26 cellular contexts compared by ENCODE assay signal in the genomic region with DNA sequence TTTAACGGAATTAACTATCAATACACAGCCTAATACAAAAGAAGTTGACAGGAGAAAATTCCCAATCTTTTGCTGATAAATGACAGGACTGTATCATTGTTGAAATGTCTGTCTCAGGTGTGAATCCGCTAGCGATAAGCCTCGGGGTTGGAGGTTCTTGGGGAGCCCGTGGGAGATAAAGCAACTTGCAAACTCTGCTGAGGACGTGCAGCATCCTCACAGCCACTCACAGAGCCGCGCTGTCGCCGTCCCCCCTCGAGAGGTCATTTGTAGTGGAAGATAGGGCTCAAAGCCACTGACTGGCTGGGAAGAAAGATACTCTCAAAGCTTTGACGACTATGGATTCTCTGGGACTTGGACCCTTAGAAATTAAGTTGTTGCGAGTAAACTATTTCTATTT.
"Had no signal": no experiment of that assay in that cellular context is flagged by ENCODE, and none has a peak within 500 bp of the region (broad histone marks: within the 10 kb centered on the region; RNA-seq: fewer than 3 reads in every experiment).

No MANE protein-coding gene starts in this region.

- H3K4me1 ChIP-seq: ascending aorta, body of pancreas, SJSA1 had no signal

- H3K4me3 Mint-ChIP-seq: activated B cell treated with CpG ODN at 0.5 μM for 24 hours; activated CD4-positive, alpha-beta memory T cell treated with anti-CD3 and anti-CD28 coated beads, Interleukin-2, amount 10 ng/mL, durations not matched to agents 7 days and 5 days; activated CD4-positive, alpha-beta T cell treated with anti-CD3 and anti-CD28 coated beads, Interleukin-2, amount 10 ng/mL, durations not matched to agents 7 days and 5 days; activated naive CD4-positive, alpha-beta T cell treated with anti-CD3 and anti-CD28 coated beads for 36 hours; activated T-helper 17 cell treated with anti-CD3 and anti-CD28 coated beads, Interleukin-2, amount 50 U/mL, for 72 hours; T-helper 1 cell treated with Interleukin-12 subunit alpha and Interleukin-12 subunit beta and Interleukin-4 antibody, amounts not matched to agents 30 μg/mL and 1 μg/mL, for 36 hours had no signal

- H3K4me3 ChIP-seq: ascending aorta, body of pancreas, K562, Peyer's patch, SJSA1 had no signal

- DNase-seq: activated B cell treated with CpG ODN at 0.5 μM for 24 hours; activated CD4-positive, alpha-beta memory T cell treated with anti-CD3 and anti-CD28 coated beads, Interleukin-2, amount 10 ng/mL, durations not matched to agents 7 days and 5 days; activated CD4-positive, alpha-beta T cell treated with anti-CD3 and anti-CD28 coated beads, Interleukin-2, amount 10 ng/mL, durations not matched to agents 7 days and 5 days; activated gamma-delta T cell; activated naive CD4-positive, alpha-beta T cell treated with anti-CD3 and anti-CD28 coated beads for 36 hours; activated T-cell treated with anti-CD3 and anti-CD28 coated beads for 4 hours; activated T-cell treated with anti-CD3 and anti-CD28 coated beads, Interleukin-2, amount 50 U/mL, for 48 hours; amniotic stem cell; body of pancreas; Karpas-422; MM.1S; NCI-H1105 treated with DMSO at 0.1 percent for 48 hours; NCI-H1436 treated with DMSO at 0.1 percent for 48 hours; NCI-H187; NCI-H2081; NCI-H510A treated with DMSO at 0.1 percent for 48 hours; SHP77; T-helper 9 cell had no signal

- H3K9me3 Mint-ChIP-seq: activated B cell treated with CpG ODN at 0.5 μM for 24 hours; activated CD4-positive, alpha-beta memory T cell treated with anti-CD3 and anti-CD28 coated beads, Interleukin-2, amount 10 ng/mL, durations not matched to agents 7 days and 5 days; activated CD4-positive, alpha-beta T cell treated with anti-CD3 and anti-CD28 coated beads, Interleukin-2, amount 10 ng/mL, durations not matched to agents 7 days and 5 days; activated naive CD4-positive, alpha-beta T cell treated with anti-CD3 and anti-CD28 coated beads for 36 hours; activated T-helper 17 cell treated with anti-CD3 and anti-CD28 coated beads, Interleukin-2, amount 50 U/mL, for 72 hours; T-helper 1 cell treated with Interleukin-12 subunit alpha and Interleukin-12 subunit beta and Interleukin-4 antibody, amounts not matched to agents 30 μg/mL and 1 μg/mL, for 36 hours had no signal

- H3K27ac ChIP-seq: ascending aorta, RWPE1, SJSA1 had no signal

- H3K27me3 Mint-ChIP-seq: activated B cell treated with CpG ODN at 0.5 μM for 24 hours; activated CD4-positive, alpha-beta memory T cell treated with anti-CD3 and anti-CD28 coated beads, Interleukin-2, amount 10 ng/mL, durations not matched to agents 7 days and 5 days; activated CD4-positive, alpha-beta T cell treated with anti-CD3 and anti-CD28 coated beads, Interleukin-2, amount 10 ng/mL, durations not matched to agents 7 days and 5 days; activated T-helper 17 cell treated with anti-CD3 and anti-CD28 coated beads, Interleukin-2, amount 50 U/mL, for 72 hours had no signal

- H3K9me3 ChIP-seq: ascending aorta, body of pancreas, Peyer's patch, SJSA1 had no signal

- H3K27me3 ChIP-seq: ascending aorta, body of pancreas, Peyer's patch had no signal

- ATAC-seq: activated T-helper 17 cell treated with anti-CD3 and anti-CD28 coated beads, Interleukin-2, amount 50 U/mL, for 72 hours; body of pancreas; K562; SK-N-SH treated with all-trans-retinoic acid at 6 μM for 48 hours had no signal

- H3K27ac Mint-ChIP-seq: activated B cell treated with CpG ODN at 0.5 μM for 24 hours; activated CD4-positive, alpha-beta memory T cell treated with anti-CD3 and anti-CD28 coated beads, Interleukin-2, amount 10 ng/mL, durations not matched to agents 7 days and 5 days; activated CD4-positive, alpha-beta T cell treated with anti-CD3 and anti-CD28 coated beads, Interleukin-2, amount 10 ng/mL, durations not matched to agents 7 days and 5 days; activated naive CD4-positive, alpha-beta T cell treated with anti-CD3 and anti-CD28 coated beads for 36 hours; activated T-helper 17 cell treated with anti-CD3 and anti-CD28 coated beads, Interleukin-2, amount 50 U/mL, for 72 hours; T-helper 1 cell treated with Interleukin-12 subunit alpha and Interleukin-12 subunit beta and Interleukin-4 antibody, amounts not matched to agents 30 μg/mL and 1 μg/mL, for 36 hours had no signal
